In the genomic region with DNA sequence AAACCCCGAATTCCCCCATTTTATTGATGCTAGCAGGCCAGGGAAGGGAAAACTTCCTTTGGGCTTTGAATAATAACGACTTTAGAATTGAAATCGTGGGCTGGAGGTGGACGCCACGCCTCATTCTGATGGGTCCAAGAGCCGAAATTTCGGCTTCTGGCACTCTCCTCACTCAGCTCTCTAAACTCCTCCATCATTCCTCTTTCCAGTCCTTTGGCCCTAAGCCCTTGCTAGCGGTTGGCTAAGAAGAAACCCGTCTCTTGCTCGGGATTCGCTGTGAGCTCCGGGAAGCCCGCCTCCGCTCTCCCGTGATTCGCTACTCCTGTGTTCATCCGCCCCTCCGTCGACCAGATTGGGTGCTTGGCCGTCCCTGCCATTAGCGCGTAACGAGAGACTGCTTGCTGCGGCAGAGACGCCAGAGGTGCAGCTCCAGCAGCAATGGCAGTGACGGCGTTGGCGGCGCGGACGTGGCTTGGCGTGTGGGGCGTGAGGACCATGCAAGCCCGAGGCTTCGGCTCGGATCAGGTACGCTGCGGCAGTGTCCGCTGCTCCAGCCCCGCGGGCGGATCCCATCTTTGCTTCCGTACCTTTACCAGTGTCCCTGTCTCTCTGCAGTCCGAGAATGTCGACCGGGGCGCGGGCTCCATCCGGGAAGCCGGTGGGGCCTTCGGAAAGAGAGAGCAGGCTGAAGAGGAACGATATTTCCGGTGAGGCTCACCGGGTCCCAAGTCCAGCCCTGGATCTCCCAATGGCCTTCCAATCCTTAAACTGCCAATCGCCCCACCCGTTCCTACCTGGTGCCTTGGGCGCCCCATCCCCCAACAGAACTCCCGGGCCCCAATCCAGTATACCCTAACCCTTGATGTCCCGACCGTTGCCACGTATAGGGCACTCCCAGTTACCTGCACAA, we compare ENCODE assay signal across 7 cellular contexts. TPM values are rescaled to one million over a fixed set of nuclear protein-coding genes. Genes with fewer than 3 reads are reported as not detected.
DNase-seq lines count a peak whose midpoint lies in the region; ATAC-seq and TF ChIP-seq lines count a peak whose summit lies in the region.

ATP5IF1 (plus strand) TSS at position 379 of the 910 bp plus-strand sequence; CDS start at position 439, 60 bp downstream.

- peak; percentile 96 for DNase-seq in NCI-H2029 (lab: John Stamatoyannopoulos, UW)
- DNase-seq in T-helper 22 cell (ENCODE audit: low read depth) = peak; percentile 92
- peak; percentile 96 for DNase-seq in astrocyte of the cerebellum (ENCODE audit: low read depth)
- DNase-seq in hepatic stellate cell (ENCODE audit: low spot score) = peak; percentile 99
- DNase-seq in renal cortical epithelial cell (ENCODE audit: low read depth) = peak; percentile 97

- peak within 1 kb of the TSS; percentile 82 for H3K4me3 ChIP-seq in astrocyte of the cerebellum (ENCODE audit: low read depth, low read length)

- peak; percentile 52 for ATAC-seq in GM18508 (IDR thresholded peaks at IDR 0.05; ENCODE audit: insufficient read depth, unreplicated experiment)
- peak; percentile 90 for ATAC-seq in HG02981 (IDR thresholded peaks at IDR 0.05; ENCODE audit: unreplicated experiment)

- TF ChIP-seq CTCF in astrocyte of the cerebellum (IDR thresholded peaks at IDR 0.05; ENCODE audit: low read depth, low read length, missing control alignments) = no peak

- in situ Hi-C loops in astrocyte of the cerebellum (cut with HindIII; ENCODE audit: low sequenced_read_pairs) = no loop called here

RNA-seq across cellular contexts. Expression of gene ATP5IF1, which starts in this region (rescaled TPM):
- 168 and 205 TPM in 2 replicates for total RNA-seq in renal cortical epithelial cell

Comparison
In these comparisons a context has a peak if more than half of its experiments do, and no peak if none do; other contexts are left out.
1. Peak in every context shown above with its lines: DNase-seq, ATAC-seq and H3K4me3 ChIP-seq.